In the genomic region with DNA sequence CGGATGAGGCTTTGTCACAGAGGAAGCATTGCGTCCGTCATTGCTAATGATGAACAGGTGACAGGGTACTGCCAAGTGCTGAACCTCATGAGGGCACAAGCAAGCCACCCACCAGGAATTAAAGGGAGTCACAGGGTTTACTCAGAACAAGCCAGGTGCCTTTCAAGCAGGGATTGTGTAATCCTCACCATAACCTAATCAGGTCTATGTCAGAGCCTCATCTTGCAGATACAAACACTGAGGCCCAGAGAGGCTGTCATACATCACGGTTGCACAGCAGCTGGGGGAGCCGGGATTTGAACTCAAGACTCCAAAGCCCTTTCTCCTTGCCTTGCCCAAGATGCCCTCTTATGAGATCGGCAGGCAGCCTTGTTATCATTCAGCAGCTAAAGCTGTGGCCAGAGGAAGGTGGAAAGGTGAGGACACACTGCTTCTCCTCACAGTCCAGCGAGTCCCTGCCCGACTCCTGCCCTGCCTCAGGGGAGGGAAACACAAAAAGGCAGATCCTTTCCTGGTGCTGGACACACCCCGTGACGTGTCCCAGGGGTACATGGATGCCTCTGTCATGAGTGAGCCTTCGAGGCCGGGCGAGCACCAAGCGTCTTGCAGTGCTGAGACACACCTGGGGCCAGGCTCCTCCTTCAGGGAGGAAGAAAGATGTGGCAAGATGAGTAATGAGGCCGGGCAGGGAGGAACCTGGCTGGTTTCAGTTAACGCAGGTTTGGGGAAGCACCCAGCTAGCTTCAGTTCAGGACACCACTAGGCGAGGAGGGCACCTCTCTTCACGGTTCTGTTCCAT, we compare ENCODE assay signal across 8 cellular contexts.
DNase-seq lines count a peak whose midpoint lies in the region; ATAC-seq and TF ChIP-seq lines count a peak whose summit lies in the region.

No MANE protein-coding gene starts in this region.

- H3K27ac Mint-ChIP-seq in memory B cell: peak overlapping the region; percentile 71

- no peak overlapping the region for H3K4me3 ChIP-seq in foreskin fibroblast (ENCODE audit: low read depth in 1 of 2, low read length in 2 of 2)

- no peaks in the 10 kb centered on the region for H3K36me3 Mint-ChIP-seq in memory B cell

- no peaks in the 10 kb centered on the region for H3K27me3 Mint-ChIP-seq in memory B cell

- TF ChIP-seq CTCF in foreskin fibroblast (IDR thresholded peaks at IDR 0.05; ENCODE audit: low read depth, low read length): no peak

- peak; percentile 32 for DNase-seq in NAMALWA (ENCODE audit: low spot score)
- peak; percentile 48 to 72 for DNase-seq in memory B cell (ENCODE audit: low spot score in 2 of 2)
- DNase-seq in foreskin fibroblast: no peak
- no peak for DNase-seq in hippocampal formation (lab: John Stamatoyannopoulos, UW)
- DNase-seq in NCI-H1105 treated with DMSO at 0.1 percent for 48 hours (lab: John Stamatoyannopoulos, UW): no peak

- ATAC-seq in GM18873 (IDR thresholded peaks at IDR 0.05; ENCODE audit: low FRiP score, unreplicated experiment) (peak; percentile 51), HG02588 (IDR thresholded peaks at IDR 0.05; ENCODE audit: unreplicated experiment) (peak; percentile 77), memory B cell (ENCODE audit: low read depth) (peak; percentile 95), HG02970 (IDR thresholded peaks at IDR 0.05; ENCODE audit: low FRiP score, unreplicated experiment) (no peak)

- H3K4me3 Mint-ChIP-seq in memory B cell: no peak overlapping the region

- H3K9me3 Mint-ChIP-seq in memory B cell: no peaks in the 10 kb centered on the region

- H3K4me1 Mint-ChIP-seq in memory B cell: peaks cover 44% of the 10 kb centered on the region

Comparison
In these comparisons a context has a peak if more than half of its experiments do, and no peak if none do; other contexts are left out.
1. DNase-seq: peak in NAMALWA (single experiment) and memory B cell (2 of 2); none in foreskin fibroblast (0 of 2), hippocampal formation (0 of 2) and NCI-H1105 treated with DMSO at 0.1 percent for 48 hours (single experiment).